In the genomic region with DNA sequence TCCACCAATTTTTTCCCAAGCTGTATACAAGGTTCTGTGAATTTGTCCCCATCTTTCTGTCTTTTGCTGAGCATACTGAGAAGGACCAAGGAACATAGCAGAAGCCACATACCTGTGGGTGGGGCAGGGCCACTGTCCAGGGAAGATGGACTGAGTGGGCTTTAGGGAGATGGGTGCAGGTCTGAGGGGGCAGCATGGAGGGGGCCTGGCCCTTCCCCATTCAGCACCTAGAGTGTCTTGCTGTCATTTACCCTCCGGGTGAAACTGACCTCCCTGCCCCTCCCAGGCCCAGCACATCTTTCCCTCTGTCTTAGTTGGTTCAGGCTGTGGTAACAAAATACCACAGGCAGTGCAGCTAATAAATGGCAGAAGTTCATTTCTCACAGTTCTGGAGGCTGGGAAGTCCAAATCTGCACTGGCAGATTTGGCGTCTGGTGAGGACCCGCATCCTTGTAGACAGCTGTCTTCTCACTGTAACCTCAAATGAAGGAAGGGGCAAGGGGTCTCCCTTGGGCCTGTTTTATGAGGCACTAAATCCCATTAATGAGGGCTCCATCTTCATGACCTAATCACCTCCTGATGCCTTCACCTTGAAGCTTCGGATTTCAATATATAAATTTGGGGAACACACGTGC, we compare ENCODE assay signal across 19 cellular contexts.
DNase-seq lines count a peak whose midpoint lies in the region; ATAC-seq, FAIRE-seq and TF ChIP-seq lines count a peak whose summit lies in the region.
"Had no signal": no experiment of that assay in that cellular context is flagged by ENCODE, and none has a peak within 500 bp of the region (broad histone marks: within the 10 kb centered on the region; RNA-seq: fewer than 3 reads in every experiment).

No MANE protein-coding gene starts in this region.

- FAIRE-seq in kidney (lab: Jason Lieb, UNC) = no peak
- FAIRE-seq: GM12878, H1, K562 had no signal

- DNase-seq in right atrium auricular region (ENCODE audit: low spot score) (peak; percentile 13), left ventricle myocardium inferior (no peak), coronary artery (ENCODE audit: low spot score) (peak; percentile 68), mesenteric fat pad (ENCODE audit: low spot score) (peak; percentile 71), kidney (no peak), upper lobe of left lung (no peak), DMS153 (lab: John Stamatoyannopoulos, UW) (no peak), NCI-H2029 (lab: John Stamatoyannopoulos, UW) (no peak)
- DNase-seq: Calu3, DMS53, EL, NCI-H1092 treated with DMSO at 0.1 percent for 48 hours, Right ventricle myocardium superior had no signal

- H3K27me3 ChIP-seq in right atrium auricular region = no peaks in the 10 kb centered on the region
- H3K27me3 ChIP-seq in left ventricle myocardium inferior (ENCODE audit: low read depth) = no peaks in the 10 kb centered on the region
- H3K27me3 ChIP-seq in upper lobe of left lung = no peaks in the 10 kb centered on the region
- H3K27me3 ChIP-seq: Peyer's patch had no signal

- peaks cover 0 to 41% of the 10 kb centered on the region in 2 donors for H3K4me1 ChIP-seq in right atrium auricular region
- peaks cover 45% of the 10 kb centered on the region for H3K4me1 ChIP-seq in left ventricle myocardium inferior
- peaks cover 6 to 11% of the 10 kb centered on the region in 2 donors for H3K4me1 ChIP-seq in kidney (ENCODE audit: control insufficient read depth in 1 of 2, insufficient read depth in 1 of 2, low read depth in 1 of 2, low read length in 2 of 2)
- peaks cover 9 to 13% (median 12%) of the 10 kb centered on the region in 4 donors for H3K4me1 ChIP-seq in upper lobe of left lung

- WGBS in upper lobe of left lung, 2 donors = 85 to 96% methylated on average over 5 of the region's 5 CpGs

- ATAC-seq in upper lobe of left lung (ENCODE audit: low FRiP score in 2 of 2) = no peak
- ATAC-seq: CD8-positive, alpha-beta T cell; GM12878; K562 had no signal

- TF ChIP-seq POLR2A in upper lobe of left lung (IDR thresholded peaks at IDR 0.05) = no peak

- H3K4me3 ChIP-seq in right atrium auricular region = no peak overlapping the region
- no peak overlapping the region for H3K4me3 ChIP-seq in left ventricle myocardium inferior
- H3K4me3 ChIP-seq in coronary artery = no peak overlapping the region
- H3K4me3 ChIP-seq in kidney (ENCODE audit: low read length in 2 of 2) = no peak overlapping the region
- no peak overlapping the region for H3K4me3 ChIP-seq in upper lobe of left lung
- H3K4me3 ChIP-seq: BLaER1 treated with 17β-estradiol and CSF1 and Interleukin-3, amounts not matched to agents 10 nM and 100 nM; GM12878; K562; Peyer's patch had no signal

- intact Hi-C loops in left ventricle myocardium inferior (cut with micrococcal nuclease) = no loop called here
- intact Hi-C loops in kidney (cut with DNase I) = no loop called here

- H3K27ac ChIP-seq in right atrium auricular region (no peak overlapping the region), left ventricle myocardium inferior (replicated peaks) (no peak overlapping the region), coronary artery (no peak overlapping the region), kidney (ENCODE audit: low read depth in 2 of 2, low read length in 2 of 2) (no peak overlapping the region), upper lobe of left lung (no peak overlapping the region)
- H3K27ac ChIP-seq: BLaER1 treated with 17β-estradiol and CSF1 and Interleukin-3, amounts not matched to agents 10 nM and 100 nM; Peyer's patch had no signal

- H3K9me3 ChIP-seq in right atrium auricular region (peaks cover 0 to 6% of the 10 kb centered on the region in 2 donors), left ventricle myocardium inferior (replicated peaks) (peaks cover 17% of the 10 kb centered on the region), kidney (ENCODE audit: control insufficient read depth in 1 of 2, low read length in 2 of 2) (peaks cover 0 to 5% of the 10 kb centered on the region in 2 donors), upper lobe of left lung (peaks cover 0 to 12% (median 0%) of the 10 kb centered on the region in 4 donors)
- H3K9me3 ChIP-seq: Peyer's patch had no signal

- no peak overlapping the region for H3K9ac ChIP-seq in kidney (ENCODE audit: low read length in 2 of 2)
- H3K9ac ChIP-seq: BLaER1 treated with 17β-estradiol and CSF1 and Interleukin-3, amounts not matched to agents 10 nM and 100 nM had no signal

- TF ChIP-seq CTCF in right atrium auricular region (IDR thresholded peaks at IDR 0.05) (no peak), left ventricle myocardium inferior (IDR thresholded peaks at IDR 0.05; ENCODE audit: borderline replicate concordance) (no peak), coronary artery (IDR thresholded peaks at IDR 0.05) (no peak), kidney (IDR thresholded peaks at IDR 0.05; ENCODE audit: borderline replicate concordance, extremely low read depth, insufficient read depth) (no peak), upper lobe of left lung (IDR thresholded peaks at IDR 0.05) (no peak)

- H3K36me3 ChIP-seq in right atrium auricular region = no peaks in the 10 kb centered on the region
- no peaks in the 10 kb centered on the region for H3K36me3 ChIP-seq in left ventricle myocardium inferior
- no peaks in the 10 kb centered on the region for H3K36me3 ChIP-seq in kidney (ENCODE audit: control insufficient read depth in 1 of 2, insufficient read depth in 2 of 2, low read length in 2 of 2)
- H3K36me3 ChIP-seq in upper lobe of left lung = no peaks in the 10 kb centered on the region
- H3K36me3 ChIP-seq: BLaER1 treated with 17β-estradiol and CSF1 and Interleukin-3, amounts not matched to agents 10 nM and 100 nM; Peyer's patch had no signal

- no peak for TF ChIP-seq EP300 in upper lobe of left lung (IDR thresholded peaks at IDR 0.05)

Comparison
In these comparisons a context has a peak if more than half of its experiments do, and no peak if none do; other contexts are left out.
1. DNase-seq: peak in right atrium auricular region (single experiment), coronary artery (single experiment) and mesenteric fat pad (single experiment); none in left ventricle myocardium inferior (single experiment), kidney (single experiment), upper lobe of left lung (0 of 2), DMS153 (single experiment) and NCI-H2029 (single experiment).